Comparison of ENCODE assay signal across 30 cellular contexts in the genomic region with DNA sequence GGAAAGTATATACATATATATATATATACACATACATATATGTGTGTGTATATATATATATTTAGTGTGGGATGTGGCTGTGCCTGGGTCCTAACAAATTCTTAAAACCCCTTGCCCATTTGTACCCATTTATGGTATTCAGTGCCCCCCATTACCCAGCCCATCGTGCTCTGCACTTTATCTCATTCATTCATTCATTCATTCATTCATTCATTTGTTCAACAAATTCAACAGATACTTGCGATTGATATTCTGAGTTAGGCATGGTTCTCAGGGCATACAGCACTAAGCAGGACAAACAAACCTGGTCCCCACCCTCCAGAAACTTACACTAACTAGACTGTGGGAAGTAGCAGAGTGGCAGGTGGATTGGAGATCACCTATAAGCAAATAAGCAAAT. TPM values are rescaled to one million over a fixed set of nuclear protein-coding genes. Genes with fewer than 3 reads are reported as not detected.
"Had no signal": no experiment of that assay in that cellular context is flagged by ENCODE, and none has a peak within 500 bp of the region (broad histone marks: within the 10 kb centered on the region; RNA-seq: fewer than 3 reads in every experiment).

No MANE protein-coding gene starts in this region.

- DNase-seq: activated B cell treated with CpG ODN at 0.5 μM for 24 hours; activated CD4-positive, alpha-beta T cell treated with anti-CD3 and anti-CD28 coated beads for 48 hours; activated CD4-positive, alpha-beta T cell treated with anti-CD3 and anti-CD28 coated beads, Interleukin-2, amount 50 U/mL, for 1 hour; activated CD4-positive, alpha-beta T cell treated with anti-CD3 and anti-CD28 coated beads, Interleukin-2, amount 50 U/mL, for 48 hours; activated CD8-positive, alpha-beta memory T cell treated with anti-CD3 and anti-CD28 coated beads for 24 hours; activated CD8-positive, alpha-beta T cell treated with anti-CD3 and anti-CD28 coated beads for 36 hours; activated effector memory CD4-positive, alpha-beta T cell treated with Interleukin-2 at 50 U/mL for 16 hours; activated gamma-delta T cell treated with Interleukin-2 at 50 U/mL for 16 hours; activated naive CD4-positive, alpha-beta T cell treated with Interleukin-2 at 50 U/mL for 16 hours; activated naive CD8-positive, alpha-beta T cell treated with anti-CD3 and anti-CD28 coated beads for 36 hours; activated naive CD8-positive, alpha-beta T cell treated with anti-CD3 and anti-CD28 coated beads, Interleukin-2, amount 50 U/mL, for 24 hours; activated T-cell treated with anti-CD3 and anti-CD28 coated beads, Interleukin-2, amount 50 U/mL, for 4 hours; adrenal gland; aorta; body of pancreas; central memory CD4-positive, alpha-beta T cell; colonic mucosa; effector CD8-positive, alpha-beta T cell; esophagus squamous epithelium; foreskin melanocyte; T-helper 17 cell; T1000; WERI-Rb-1 had no signal

- H3K36me3 ChIP-seq: adrenal gland, colonic mucosa, esophagus squamous epithelium, gastroesophageal sphincter, WERI-Rb-1 had no signal

- H3K27me3 ChIP-seq: adrenal gland, body of pancreas, colonic mucosa, esophagus squamous epithelium, gastroesophageal sphincter had no signal

- H3K4me3 Mint-ChIP-seq: activated B cell treated with CpG ODN at 0.5 μM for 24 hours; activated CD8-positive, alpha-beta T cell treated with anti-CD3 and anti-CD28 coated beads for 36 hours; activated naive CD4-positive, alpha-beta T cell treated with anti-CD3 and anti-CD28 coated beads, Interleukin-2, amount 50 U/mL, for 24 hours; activated naive CD8-positive, alpha-beta T cell treated with anti-CD3 and anti-CD28 coated beads for 36 hours; activated naive CD8-positive, alpha-beta T cell treated with anti-CD3 and anti-CD28 coated beads, Interleukin-2, amount 50 U/mL, for 24 hours; activated T-cell treated with anti-CD3 and anti-CD28 coated beads, Interleukin-2, amount 50 U/mL, for 4 hours; activated T-helper 17 cell treated with anti-CD3 and anti-CD28 coated beads, Interleukin-2, amount 50 U/mL, for 72 hours; T-helper 17 cell; T-helper 2 cell treated with Interferon-gamma antibody and Interleukin-4, amounts not matched to agents 5 μg/mL and 100 μg/mL, for 36 hours had no signal

- H3K4me1 Mint-ChIP-seq: activated naive CD4-positive, alpha-beta T cell treated with anti-CD3 and anti-CD28 coated beads, Interleukin-2, amount 50 U/mL, for 24 hours; activated naive CD8-positive, alpha-beta T cell treated with anti-CD3 and anti-CD28 coated beads for 36 hours; activated naive CD8-positive, alpha-beta T cell treated with anti-CD3 and anti-CD28 coated beads, Interleukin-2, amount 50 U/mL, for 24 hours; activated T-helper 17 cell treated with anti-CD3 and anti-CD28 coated beads, Interleukin-2, amount 50 U/mL, for 72 hours; T-helper 17 cell had no signal

- H3K27ac ChIP-seq: adrenal gland, body of pancreas, colonic mucosa, epithelial cell of prostate, esophagus squamous epithelium, gastroesophageal sphincter, WERI-Rb-1 had no signal

- FAIRE-seq: endometrium, endothelial cell of umbilical vein had no signal

- H3K27me3 Mint-ChIP-seq: activated B cell treated with CpG ODN at 0.5 μM for 24 hours; activated naive CD4-positive, alpha-beta T cell treated with anti-CD3 and anti-CD28 coated beads, Interleukin-2, amount 50 U/mL, for 24 hours; activated naive CD8-positive, alpha-beta T cell treated with anti-CD3 and anti-CD28 coated beads for 36 hours had no signal

- H3K4me3 ChIP-seq: adrenal gland, body of pancreas, colonic mucosa, esophagus squamous epithelium, gastroesophageal sphincter had no signal

- H3K27ac Mint-ChIP-seq: activated B cell treated with CpG ODN at 0.5 μM for 24 hours; activated CD8-positive, alpha-beta T cell treated with anti-CD3 and anti-CD28 coated beads for 36 hours; activated naive CD4-positive, alpha-beta T cell treated with anti-CD3 and anti-CD28 coated beads, Interleukin-2, amount 50 U/mL, for 24 hours; activated naive CD8-positive, alpha-beta T cell treated with anti-CD3 and anti-CD28 coated beads for 36 hours; activated naive CD8-positive, alpha-beta T cell treated with anti-CD3 and anti-CD28 coated beads, Interleukin-2, amount 50 U/mL, for 24 hours; activated T-helper 17 cell treated with anti-CD3 and anti-CD28 coated beads, Interleukin-2, amount 50 U/mL, for 72 hours; T-helper 17 cell; T-helper 2 cell treated with Interferon-gamma antibody and Interleukin-4, amounts not matched to agents 5 μg/mL and 100 μg/mL, for 36 hours had no signal

- H3K9me3 Mint-ChIP-seq: activated B cell treated with CpG ODN at 0.5 μM for 24 hours; activated CD8-positive, alpha-beta T cell treated with anti-CD3 and anti-CD28 coated beads for 36 hours; activated naive CD4-positive, alpha-beta T cell treated with anti-CD3 and anti-CD28 coated beads, Interleukin-2, amount 50 U/mL, for 24 hours; activated naive CD8-positive, alpha-beta T cell treated with anti-CD3 and anti-CD28 coated beads for 36 hours; activated naive CD8-positive, alpha-beta T cell treated with anti-CD3 and anti-CD28 coated beads, Interleukin-2, amount 50 U/mL, for 24 hours; activated T-cell treated with anti-CD3 and anti-CD28 coated beads, Interleukin-2, amount 50 U/mL, for 4 hours; activated T-helper 17 cell treated with anti-CD3 and anti-CD28 coated beads, Interleukin-2, amount 50 U/mL, for 72 hours; T-helper 2 cell treated with Interferon-gamma antibody and Interleukin-4, amounts not matched to agents 5 μg/mL and 100 μg/mL, for 36 hours had no signal

- H3K9me3 ChIP-seq: adrenal gland, body of pancreas, colonic mucosa, esophagus squamous epithelium, gastroesophageal sphincter had no signal

- H3K4me1 ChIP-seq: adrenal gland, body of pancreas, colonic mucosa had no signal

- H3K36me3 Mint-ChIP-seq: activated naive CD4-positive, alpha-beta T cell treated with anti-CD3 and anti-CD28 coated beads, Interleukin-2, amount 50 U/mL, for 24 hours; activated naive CD8-positive, alpha-beta T cell treated with anti-CD3 and anti-CD28 coated beads for 36 hours had no signal

RNA-seq across cellular contexts. Expression of a gene that starts 56.6 kb away (rescaled TPM):
- total RNA-seq: activated CD8-positive, alpha-beta T cell treated with anti-CD3 and anti-CD28 coated beads for 36 hours; activated T-helper 17 cell treated with anti-CD3 and anti-CD28 coated beads, Interleukin-2, amount 50 U/mL, for 72 hours had no signal
